Comparison of ENCODE assay signal across 1 cellular context in genomic region chr5:54997081-54997480, GRCh38.
TF ChIP-seq lines count a peak whose summit lies in the region.

No MANE protein-coding gene starts in this region.

TF ChIP-seq in H1, 55 proteins besides CTCF, POLR2A, EP300 and RAD21:
- TF ChIP-seq NRF1 (IDR thresholded peaks at IDR 0.05; ENCODE audit: low read depth, low read length) (no peak), SP1 (IDR thresholded peaks at IDR 0.05; ENCODE audit: low read depth, low read length) (no peak), TBP (IDR thresholded peaks at IDR 0.05; ENCODE audit: low read depth, low read length) (no peak), GABPA (IDR thresholded peaks at IDR 0.05; ENCODE audit: borderline replicate concordance, insufficient read depth, low read length) (no peak), CBX5 (IDR thresholded peaks at IDR 0.05; ENCODE audit: low read depth, low read length) (no peak), CTBP2 (IDR thresholded peaks at IDR 0.05; ENCODE audit: borderline replicate concordance, insufficient read depth, insufficient read length, low read length) (no peak), SIX5 (IDR thresholded peaks at IDR 0.05; ENCODE audit: low read depth, low read length) (no peak), SAP30 (IDR thresholded peaks at IDR 0.05; ENCODE audit: insufficient read depth, insufficient replicate concordance, low read length) (no peak), POU5F1 (IDR thresholded peaks at IDR 0.05; ENCODE audit: low read depth, low read length) (no peak), KDM1A (IDR thresholded peaks at IDR 0.05; ENCODE audit: borderline replicate concordance, low read length) (no peak)
TF ChIP-seq in H1: peak in this region for 0.
